20 cellular contexts compared by ENCODE assay signal in the genomic region with DNA sequence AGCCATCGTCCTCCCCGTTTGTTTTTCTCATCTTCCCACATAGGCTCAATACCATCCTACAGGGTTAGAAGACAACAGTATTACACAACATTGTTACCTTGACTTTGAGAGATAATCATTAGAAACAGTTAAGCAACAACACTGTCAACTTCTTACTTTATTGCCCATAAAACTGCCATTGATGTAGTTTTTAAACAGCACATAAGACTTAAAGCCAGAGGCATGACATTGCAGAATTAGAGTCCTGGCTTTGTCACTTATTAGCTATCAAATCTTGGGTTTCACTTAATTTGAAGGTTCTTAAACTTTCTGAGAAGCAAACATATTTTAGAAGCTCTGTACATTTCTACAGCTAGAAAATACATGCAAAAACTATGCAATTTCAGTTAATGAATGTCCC. TPM values are rescaled to one million over a fixed set of nuclear protein-coding genes. Genes with fewer than 3 reads are reported as not detected.
DNase-seq lines count a peak whose midpoint lies in the region; ATAC-seq and TF ChIP-seq lines count a peak whose summit lies in the region.
"Had no signal": no experiment of that assay in that cellular context is flagged by ENCODE, and none has a peak within 500 bp of the region (broad histone marks: within the 10 kb centered on the region; RNA-seq: fewer than 3 reads in every experiment).

No MANE protein-coding gene starts in this region.

- no peak overlapping the region for H3K4me3 Mint-ChIP-seq in activated CD8-positive, alpha-beta T cell treated with anti-CD3 and anti-CD28 coated beads for 36 hours
- no peak overlapping the region for H3K4me3 Mint-ChIP-seq in activated CD8-positive, alpha-beta T cell treated with anti-CD3 and anti-CD28 coated beads, Interleukin-2, amount 10 ng/mL, durations not matched to agents 7 days and 5 days
- H3K4me3 Mint-ChIP-seq: CD4-positive, CD25-positive, alpha-beta regulatory T cell had no signal

- H3K9ac ChIP-seq in SK-N-MC (ENCODE audit: insufficient read length) = no peak overlapping the region
- H3K9ac ChIP-seq: BLaER1, GM23248 had no signal

- CTCF ChIA-PET in activated CD8-positive, alpha-beta T cell treated with anti-CD3 and anti-CD28 coated beads for 36 hours (lab: Charles Lee) = no interaction called here
- CTCF ChIA-PET in activated CD8-positive, alpha-beta T cell treated with anti-CD3 and anti-CD28 coated beads, Interleukin-2, amount 10 ng/mL, durations not matched to agents 7 days and 5 days (lab: Charles Lee) = no interaction called here

- H3K4me3 ChIP-seq in SK-N-MC = no peak overlapping the region
- no peak overlapping the region for H3K4me3 ChIP-seq in fibroblast of villous mesenchyme (ENCODE audit: low read depth, low read length)
- H3K4me3 ChIP-seq: BLaER1, GM23248, HAP-1, SJSA1 had no signal

- TF ChIP-seq CTCF in activated CD8-positive, alpha-beta T cell treated with anti-CD3 and anti-CD28 coated beads for 36 hours (IDR thresholded peaks at IDR 0.05) = no peak
- no peak for TF ChIP-seq CTCF in fibroblast of villous mesenchyme (IDR thresholded peaks at IDR 0.05; ENCODE audit: insufficient read depth, low read depth, low read length)

- H3K4me1 Mint-ChIP-seq in activated CD8-positive, alpha-beta T cell treated with anti-CD3 and anti-CD28 coated beads for 36 hours (ENCODE audit: low read depth) = peaks cover 5% of the 10 kb centered on the region
- no peaks in the 10 kb centered on the region for H3K4me1 Mint-ChIP-seq in activated CD8-positive, alpha-beta T cell treated with anti-CD3 and anti-CD28 coated beads, Interleukin-2, amount 10 ng/mL, durations not matched to agents 7 days and 5 days (ENCODE audit: low read depth)

- peaks cover 48% of the 10 kb centered on the region for H3K36me3 Mint-ChIP-seq in activated CD8-positive, alpha-beta T cell treated with anti-CD3 and anti-CD28 coated beads for 36 hours (ENCODE audit: low read depth)
- H3K36me3 Mint-ChIP-seq in activated CD8-positive, alpha-beta T cell treated with anti-CD3 and anti-CD28 coated beads, Interleukin-2, amount 10 ng/mL, durations not matched to agents 7 days and 5 days (ENCODE audit: low read depth) = peaks cover 46% of the 10 kb centered on the region

- no peak for ATAC-seq in activated CD8-positive, alpha-beta T cell treated with anti-CD3 and anti-CD28 coated beads for 36 hours
- no peak for ATAC-seq in activated CD8-positive, alpha-beta T cell treated with anti-CD3 and anti-CD28 coated beads, Interleukin-2, amount 10 ng/mL, durations not matched to agents 7 days and 5 days
- no peak for ATAC-seq in GM18907 (IDR thresholded peaks at IDR 0.05; ENCODE audit: unreplicated experiment)
- no peak for ATAC-seq in HG03025 (IDR thresholded peaks at IDR 0.05; ENCODE audit: low FRiP score, unreplicated experiment)

- H3K27ac ChIP-seq in SK-N-MC = peak overlapping the region; percentile 63; the same call in 1 of the 2 replicates
- H3K27ac ChIP-seq: BLaER1, GM23248, SJSA1 had no signal

- no peak for DNase-seq in activated CD8-positive, alpha-beta T cell treated with anti-CD3 and anti-CD28 coated beads for 36 hours
- no peak for DNase-seq in activated CD8-positive, alpha-beta T cell treated with anti-CD3 and anti-CD28 coated beads, Interleukin-2, amount 10 ng/mL, durations not matched to agents 7 days and 5 days
- peak; percentile 3 for DNase-seq in GM04504 (ENCODE audit: low read depth)
- DNase-seq in SK-N-MC (ENCODE audit: low read depth, low spot score) = no peak
- peak; percentile 77 for DNase-seq in fibroblast of villous mesenchyme (ENCODE audit: low read depth)
- DNase-seq: CD4-positive, CD25-positive, alpha-beta regulatory T cell; DMS153; DND-41; GM23248; Kasumi-1; NCI-H2029 treated with DMSO at 0.1 percent for 48 hours; NCI-H2227 treated with DMSO at 0.1 percent for 48 hours; NCI-H526 treated with DMSO at 0.1 percent for 48 hours; Right ventricle myocardium superior; RPMI8226 had no signal

- peak overlapping the region; percentile 41 for H3K27ac Mint-ChIP-seq in activated CD8-positive, alpha-beta T cell treated with anti-CD3 and anti-CD28 coated beads for 36 hours
- no peak overlapping the region for H3K27ac Mint-ChIP-seq in activated CD8-positive, alpha-beta T cell treated with anti-CD3 and anti-CD28 coated beads, Interleukin-2, amount 10 ng/mL, durations not matched to agents 7 days and 5 days
- H3K27ac Mint-ChIP-seq: CD4-positive, CD25-positive, alpha-beta regulatory T cell had no signal

- H3K9me3 ChIP-seq in SK-N-MC (ENCODE audit: low read depth, low read length) = no peaks in the 10 kb centered on the region
- H3K9me3 ChIP-seq: BLaER1, HAP-1, SJSA1 had no signal

- no peaks in the 10 kb centered on the region for H3K27me3 Mint-ChIP-seq in activated CD8-positive, alpha-beta T cell treated with anti-CD3 and anti-CD28 coated beads for 36 hours
- H3K27me3 Mint-ChIP-seq in activated CD8-positive, alpha-beta T cell treated with anti-CD3 and anti-CD28 coated beads, Interleukin-2, amount 10 ng/mL, durations not matched to agents 7 days and 5 days (ENCODE audit: low read depth) = no peaks in the 10 kb centered on the region
- H3K27me3 Mint-ChIP-seq: CD4-positive, CD25-positive, alpha-beta regulatory T cell had no signal

- intact Hi-C loops in activated CD8-positive, alpha-beta T cell treated with anti-CD3 and anti-CD28 coated beads for 36 hours (cut with micrococcal nuclease) = no loop called here

- H3K36me3 ChIP-seq in SK-N-MC (ENCODE audit: insufficient read depth, low read length) = peaks cover 93% of the 10 kb centered on the region

- POLR2A ChIA-PET in activated CD8-positive, alpha-beta T cell treated with anti-CD3 and anti-CD28 coated beads for 36 hours (lab: Charles Lee) = interaction anchor here (0.6 to 1.5 kb wide), 2 partner anchors 41 to 322 kb away, joined by 4 to 6 read pairs; no protein-coding TSS in a partner anchor
- POLR2A ChIA-PET in activated CD8-positive, alpha-beta T cell treated with anti-CD3 and anti-CD28 coated beads, Interleukin-2, amount 10 ng/mL, durations not matched to agents 7 days and 5 days (lab: Charles Lee) = no interaction called here

- H3K9me3 Mint-ChIP-seq in activated CD8-positive, alpha-beta T cell treated with anti-CD3 and anti-CD28 coated beads for 36 hours = no peaks in the 10 kb centered on the region
- H3K9me3 Mint-ChIP-seq in activated CD8-positive, alpha-beta T cell treated with anti-CD3 and anti-CD28 coated beads, Interleukin-2, amount 10 ng/mL, durations not matched to agents 7 days and 5 days (ENCODE audit: insufficient read depth) = no peaks in the 10 kb centered on the region

RNA-seq across cellular contexts. Expression of a gene that starts 41.8 kb away (rescaled TPM):
- total RNA-seq in activated CD8-positive, alpha-beta T cell treated with anti-CD3 and anti-CD28 coated beads for 36 hours = 100 to 1,000 TPM; 118 to 121 TPM
- total RNA-seq in activated CD8-positive, alpha-beta T cell treated with anti-CD3 and anti-CD28 coated beads, Interleukin-2, amount 10 ng/mL, durations not matched to agents 7 days and 5 days = 100 to 1,000 TPM; 103 to 105 TPM
- 163 and 241 TPM in 2 replicates for total RNA-seq in fibroblast of villous mesenchyme

Comparison
In these comparisons a context has a peak if more than half of its experiments do, and no peak if none do; other contexts are left out.
1. DNase-seq: peak in GM04504 (single experiment) and fibroblast of villous mesenchyme (single experiment); none in activated CD8-positive, alpha-beta T cell treated with anti-CD3 and anti-CD28 coated beads for 36 hours (single experiment), activated CD8-positive, alpha-beta T cell treated with anti-CD3 and anti-CD28 coated beads, Interleukin-2, amount 10 ng/mL, durations not matched to agents 7 days and 5 days (single experiment) and SK-N-MC (single experiment).